Comparison of ENCODE assay signal across 9 cellular contexts in the genomic region with DNA sequence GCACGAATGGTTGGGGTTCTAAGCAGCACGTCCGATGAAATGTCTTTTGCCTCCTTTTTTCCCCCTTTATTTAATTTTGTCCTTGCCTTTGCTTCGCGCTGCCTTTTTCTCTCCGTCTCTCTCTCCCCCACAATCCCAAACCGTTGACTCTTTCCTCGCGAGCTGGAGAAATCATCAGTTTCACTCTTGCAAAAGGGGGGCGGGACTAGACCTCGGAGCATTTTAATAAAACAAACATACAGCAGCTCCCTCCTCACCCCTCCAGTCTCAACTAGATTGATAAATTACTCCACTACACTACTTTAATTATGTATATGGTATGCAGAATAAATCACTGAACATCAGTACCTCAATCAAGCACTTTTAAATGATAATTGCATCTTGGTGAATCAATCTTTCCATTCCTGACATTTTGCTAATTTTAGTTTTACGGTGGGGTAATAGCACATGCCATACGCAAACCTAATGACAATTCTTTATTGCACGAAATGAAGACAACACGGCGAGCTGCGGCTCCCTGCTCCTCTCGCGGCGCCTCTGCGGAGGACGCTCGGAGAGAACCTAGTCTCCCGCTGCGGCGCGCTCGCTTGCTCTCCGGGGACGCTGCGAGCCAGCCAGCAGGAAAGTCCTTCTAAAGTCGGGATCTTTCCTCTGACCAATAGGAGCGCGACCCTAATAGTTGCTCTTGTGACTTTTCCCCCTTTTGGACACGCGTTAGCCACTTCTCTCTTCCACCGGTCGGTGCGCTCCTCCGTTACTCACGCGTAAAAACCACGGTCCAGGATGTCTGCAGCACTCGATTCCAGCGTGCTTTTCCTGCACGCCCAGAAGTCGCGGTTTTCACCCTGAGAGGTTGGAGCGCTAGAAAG. TPM values are rescaled to one million over a fixed set of nuclear protein-coding genes. Genes with fewer than 3 reads are reported as not detected.
DNase-seq lines count a peak whose midpoint lies in the region; ATAC-seq, FAIRE-seq and TF ChIP-seq lines count a peak whose summit lies in the region.
"Had no signal": no experiment of that assay in that cellular context is flagged by ENCODE, and none has a peak within 500 bp of the region (broad histone marks: within the 10 kb centered on the region; RNA-seq: fewer than 3 reads in every experiment).

No MANE protein-coding gene starts in this region.

- peak; percentile 51 for TF ChIP-seq POLR2A in GM18951 (IDR thresholded peaks at IDR 0.05; ENCODE audit: extremely low read depth, insufficient read depth, insufficient read length)

- no peak for FAIRE-seq in kidney (lab: Jason Lieb, UNC)
- FAIRE-seq: TTC549 had no signal

- DNase-seq in C1 segment of cervical spinal cord (lab: John Stamatoyannopoulos, UW) = peak in 13 of 14 donors; percentile 1 to 79 (median 51)
- DNase-seq in HuH-7.5 (ENCODE audit: low spot score) = peak; percentile 25
- peak; percentile 77 to 85 for DNase-seq in SJSA1 (ENCODE audit: low read depth in 1 of 2, low spot score in 2 of 2)
- DNase-seq in kidney = peak; percentile 84

- H3K9me3 ChIP-seq in SJSA1 (replicated peaks) (no peaks in the 10 kb centered on the region), kidney (ENCODE audit: control insufficient read depth in 1 of 2, low read length in 2 of 2) (no peaks in the 10 kb centered on the region)

- H3K27me3 ChIP-seq in SJSA1 (replicated peaks) = no peaks in the 10 kb centered on the region

- in situ Hi-C loops in GM18951 (cut with MboI; ENCODE audit: low sequenced_read_pairs, unreplicated experiment) = loop anchor here (25.0 kb wide), 1 partner anchor 429 kb away; no protein-coding TSS in a partner anchor

- H3K27ac ChIP-seq in SJSA1 (peak overlapping the region; percentile 86), cingulate gyrus (ENCODE audit: low read depth, low read length) (peak overlapping the region; percentile 92), kidney (ENCODE audit: low read depth in 2 of 2, low read length in 2 of 2) (peak overlapping the region; percentile 77 to 96), skin epidermis (peak overlapping the region; percentile 25 to 91 (median 81))

- no peak for ATAC-seq in HG03565 (IDR thresholded peaks at IDR 0.05; ENCODE audit: unreplicated experiment)

- TF ChIP-seq CTCF in kidney (IDR thresholded peaks at IDR 0.05; ENCODE audit: borderline replicate concordance, extremely low read depth, insufficient read depth) = no peak

- no peaks in the 10 kb centered on the region for H3K36me3 ChIP-seq in SJSA1
- no peaks in the 10 kb centered on the region for H3K36me3 ChIP-seq in kidney (ENCODE audit: control insufficient read depth in 1 of 2, insufficient read depth in 2 of 2, low read length in 2 of 2)

- H3K9ac ChIP-seq in kidney (ENCODE audit: low read length in 2 of 2) = peak overlapping the region; percentile 90 to 92

- H3K4me3 ChIP-seq in SJSA1 (peak overlapping the region; percentile 52), kidney (ENCODE audit: low read length in 2 of 2) (peak overlapping the region; percentile 70 to 96), skin epidermis (peak overlapping the region; percentile 28 to 55 (median 46))

- intact Hi-C loops in kidney (cut with DNase I) = no loop called here

- H3K4me1 ChIP-seq in SJSA1 (replicated peaks) = peaks cover 23% of the 10 kb centered on the region
- peaks cover 2 to 4% of the 10 kb centered on the region in 2 donors for H3K4me1 ChIP-seq in kidney (ENCODE audit: control insufficient read depth in 1 of 2, insufficient read depth in 1 of 2, low read depth in 1 of 2, low read length in 2 of 2)

RNA-seq across cellular contexts. Expression of gene MEF2C, which starts 0.8 kb away (rescaled TPM):
- total RNA-seq in SJSA1 (2014; rRNA removed; shearing (Covaris generic)) = 29.8 and 39.3 TPM in 2 replicates
- 75.4 TPM for total RNA-seq in kidney
- 5.3 TPM for polyA plus RNA-seq in kidney (ENCODE audit: insufficient read depth, low read depth, low replicate concordance)

Comparison
In these comparisons a context has a peak if more than half of its experiments do, and no peak if none do; other contexts are left out.
1. DNase-seq: peak in every context shown above with its lines; median percentile 84 in kidney; 81 in SJSA1; 51 in C1 segment of cervical spinal cord; 25 in HuH-7.5.